15 cellular contexts compared by ENCODE assay signal in genomic region chr1:93673159-93673657, GRCh38. TPM values are rescaled to one million over a fixed set of nuclear protein-coding genes. Genes with fewer than 3 reads are reported as not detected.
DNase-seq lines count a peak whose midpoint lies in the region; ATAC-seq and TF ChIP-seq lines count a peak whose summit lies in the region.
"Had no signal": no experiment of that assay in that cellular context is flagged by ENCODE, and none has a peak within 500 bp of the region (broad histone marks: within the 10 kb centered on the region; RNA-seq: fewer than 3 reads in every experiment).

No MANE protein-coding gene starts in this region.

- H3K27ac ChIP-seq in PC-3 (ENCODE audit: low read length), result peak overlapping the region; percentile 99
- peak overlapping the region; percentile 37 for H3K27ac ChIP-seq in epithelial cell of prostate
- H3K27ac ChIP-seq in lung (ENCODE audit: low read depth in 1 of 2, low read length in 1 of 2), result peak overlapping the region in 1 of 2 donors; percentile 84
- H3K27ac ChIP-seq in thyroid gland, result peak overlapping the region; percentile 60 to 76 (median 64)
- H3K27ac ChIP-seq in substantia nigra (ENCODE audit: low read depth, low read length, poor library complexity, severe bottlenecking), result no peak overlapping the region

- H3K4me3 ChIP-seq in PC-3 (ENCODE audit: low read length) (0 out of 2 replicates have a peak overlapping the region, but pooled peaks have one; percentile 43), lung (no peak overlapping the region), thyroid gland (replicated peaks in 1 of 3) (no peak overlapping the region)
- H3K4me3 ChIP-seq: ovary had no signal

- peaks cover 64% of the 10 kb centered on the region for H4K20me1 ChIP-seq in PC-3 (ENCODE audit: low read length)

- H3K9me2 ChIP-seq in PC-3 (replicated peaks; ENCODE audit: low read length), result no peaks in the 10 kb centered on the region

- peaks cover 94% of the 10 kb centered on the region for H3K4me1 ChIP-seq in PC-3 (ENCODE audit: insufficient read depth, low read length)
- H3K4me1 ChIP-seq in lung (ENCODE audit: control insufficient read depth in 2 of 2, insufficient read depth in 2 of 2, low read length in 2 of 2), result peaks cover 25 to 37% of the 10 kb centered on the region in 2 donors
- H3K4me1 ChIP-seq in thyroid gland, result peaks cover 46 to 83% of the 10 kb centered on the region in 2 donors

- intact Hi-C loops in PC-3 (cut with micrococcal nuclease), result loop anchor here (1.0 kb wide), 1 partner anchor 171 kb away; no protein-coding TSS in a partner anchor
- intact Hi-C loops in thyroid gland (cut with DNase I), result no loop called here

- H3K79me2 ChIP-seq in PC-3 (ENCODE audit: low read length), result peaks cover 100% of the 10 kb centered on the region

- peak overlapping the region; percentile 52 for H3K9ac ChIP-seq in PC-3 (ENCODE audit: low read length)

- no peak for TF ChIP-seq POLR2A in thyroid gland (IDR thresholded peaks at IDR 0.05)

- H3K9me3 ChIP-seq in PC-3 (ENCODE audit: low read length) (no peaks in the 10 kb centered on the region), lung (ENCODE audit: control insufficient read depth in 2 of 2, insufficient read depth in 1 of 2, low read length in 1 of 2) (no peaks in the 10 kb centered on the region), thyroid gland (no peaks in the 10 kb centered on the region)
- H3K9me3 ChIP-seq: ovary had no signal

- H3K36me3 ChIP-seq in PC-3 (ENCODE audit: low read depth, low read length) (peaks cover 74% of the 10 kb centered on the region), lung (ENCODE audit: control insufficient read depth in 2 of 2, insufficient read depth in 2 of 2, low read length in 2 of 2) (peaks cover 0 to 5% of the 10 kb centered on the region in 2 donors), thyroid gland (no peaks in the 10 kb centered on the region)
- H3K36me3 ChIP-seq: ovary had no signal

- no peak overlapping the region for H2AFZ ChIP-seq in PC-3 (ENCODE audit: low read length)

- peak overlapping the region; percentile 71 for H3K4me2 ChIP-seq in PC-3 (ENCODE audit: low read length)

- CTCF ChIA-PET in PC-3 (lab: Charles Lee), result no interaction called here

- POLR2A ChIA-PET in PC-3 (lab: Charles Lee; ENCODE audit: unreplicated experiment), result interaction anchor here (1.2 kb wide), 1 partner anchor 65 kb away, joined by 3 read pairs; no protein-coding TSS in a partner anchor

- H3F3A ChIP-seq in PC-3 (ENCODE audit: low read length, unreplicated experiment), result peaks cover 31% of the 10 kb centered on the region

- no peaks in the 10 kb centered on the region for H3K27me3 ChIP-seq in PC-3 (ENCODE audit: low read length)
- H3K27me3 ChIP-seq in lung (ENCODE audit: control insufficient read depth, insufficient read depth), result no peaks in the 10 kb centered on the region
- H3K27me3 ChIP-seq in thyroid gland, result no peaks in the 10 kb centered on the region
- H3K27me3 ChIP-seq: ovary had no signal

- DNase-seq in PC-3, result peak; percentile 58
- DNase-seq in epithelial cell of prostate (ENCODE audit: low read depth, low spot score), result no peak
- no peak for DNase-seq in lung (ENCODE audit: low spot score)
- DNase-seq in thyroid gland, result no peak
- no peak for DNase-seq in NCI-H524 (lab: John Stamatoyannopoulos, UW)
- DNase-seq in substantia nigra (lab: John Stamatoyannopoulos, UW), result no peak
- no peak for DNase-seq in GM19240 (ENCODE audit: insufficient read length, low spot score)
- DNase-seq in NCI-H69 (lab: John Stamatoyannopoulos, UW), result no peak
- DNase-seq: CD4-positive, alpha-beta memory T cell; effector memory CD4-positive, alpha-beta T cell; GF-D8; mesendoderm; NCI-H1694 treated with DMSO at 0.1 percent for 48 hours; stimulated activated CD4-positive, alpha-beta T cell treated with anti-CD3 and anti-CD28 coated beads, Interleukin-4, amount 100 ng/mL, for 24 hours had no signal

- WGBS in lung, 2 donors, result 51 to 72% methylated on average over 2 of the region's 2 CpGs
- 87 to 91% methylated on average over 2 of the region's 2 CpGs for WGBS in thyroid gland, 2 donors

- no TSS peak for BruUV-seq in PC-3 (replicated peaks; lab: Mats Ljungman, UMichigan)

- ATAC-seq in PC-3, result no peak
- peak; percentile 20 for ATAC-seq in lung (ENCODE audit: insufficient read depth, low FRiP score)

- no peak for TF ChIP-seq CTCF in PC-3 (conservative IDR thresholded peaks at IDR 0.05; ENCODE audit: low read depth, low read length)
- no peak for TF ChIP-seq CTCF in lung (IDR thresholded peaks at IDR 0.05; ENCODE audit: control extremely low read depth, extremely low read depth)
- no peak for TF ChIP-seq CTCF in thyroid gland (IDR thresholded peaks at IDR 0.05)

RNA-seq across cellular contexts. Expression of gene BCAR3, which starts 8.4 kb away (rescaled TPM):
- total RNA-seq in PC-3 (2014; rRNA removed) (169 and 171 TPM in 2 replicates), lung (10 to 100 TPM; 21.3 to 33.3 TPM), thyroid gland (10 to 100 TPM; 29.6 to 46.7 (median 37.0) TPM)
- 10 to 100 TPM; 12.2 to 15.1 TPM for polyA plus RNA-seq in lung
